In genomic region chr20:18590163-18590562, GRCh38 we compare ENCODE assay signal across 1 cellular context.
TF ChIP-seq lines count a peak whose summit lies in the region.

No MANE protein-coding gene starts in this region.

TF ChIP-seq in H1, 55 proteins besides CTCF, POLR2A, EP300 and RAD21:
- TF ChIP-seq NRF1 (IDR thresholded peaks at IDR 0.05; ENCODE audit: low read depth, low read length) (no peak), CHD1 (IDR thresholded peaks at IDR 0.05; ENCODE audit: low read depth, low read length) (no peak), SIRT6 (IDR thresholded peaks at IDR 0.05; ENCODE audit: low read length) (no peak), NANOG (IDR thresholded peaks at IDR 0.05; ENCODE audit: insufficient read depth, low read depth, low read length, poor library complexity, severe bottlenecking) (no peak), TBP (IDR thresholded peaks at IDR 0.05; ENCODE audit: low read depth, low read length) (no peak), SRF (IDR thresholded peaks at IDR 0.05; ENCODE audit: low read depth, low read length) (no peak), SIN3A (conservative IDR thresholded peaks at IDR 0.05 in 1 of 2, IDR thresholded peaks at IDR 0.05 in 1 of 2; ENCODE audit: low read depth in 1 of 2, low read length in 2 of 2) (no peak), EGR1 (IDR thresholded peaks at IDR 0.05; ENCODE audit: borderline replicate concordance, low read depth, low read length) (no peak), FOSL1 (IDR thresholded peaks at IDR 0.05; ENCODE audit: insufficient read depth, low read depth, low read length) (no peak), KDM1A (IDR thresholded peaks at IDR 0.05; ENCODE audit: borderline replicate concordance, low read length) (no peak), TAF7 (optimal IDR thresholded peaks at IDR 0.05; ENCODE audit: borderline replicate concordance, low read depth, low read length) (no peak), POU5F1 (IDR thresholded peaks at IDR 0.05; ENCODE audit: low read depth, low read length) (no peak), KDM4A (IDR thresholded peaks at IDR 0.05; ENCODE audit: low read depth, low read length, severe bottlenecking) (no peak), SAP30 (IDR thresholded peaks at IDR 0.05; ENCODE audit: insufficient read depth, insufficient replicate concordance, low read length) (no peak), ASH2L (IDR thresholded peaks at IDR 0.05; ENCODE audit: low read length) (no peak), E2F6 (IDR thresholded peaks at IDR 0.05) (no peak), TCF12 (IDR thresholded peaks at IDR 0.05; ENCODE audit: low read depth, low read length) (no peak), SIX5 (IDR thresholded peaks at IDR 0.05; ENCODE audit: low read depth, low read length) (no peak)
- TF ChIP-seq, protein P1, sequence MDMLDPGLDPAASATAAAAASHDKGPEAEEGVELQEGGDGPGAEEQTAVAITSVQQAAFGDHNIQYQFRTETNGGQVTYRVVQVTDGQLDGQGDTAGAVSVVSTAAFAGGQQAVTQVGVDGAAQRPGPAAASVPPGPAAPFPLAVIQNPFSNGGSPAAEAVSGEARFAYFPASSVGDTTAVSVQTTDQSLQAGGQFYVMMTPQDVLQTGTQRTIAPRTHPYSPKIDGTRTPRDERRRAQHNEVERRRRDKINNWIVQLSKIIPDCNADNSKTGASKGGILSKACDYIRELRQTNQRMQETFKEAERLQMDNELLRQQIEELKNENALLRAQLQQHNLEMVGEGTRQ (IDR thresholded peaks at IDR 0.05; ENCODE audit: low read length) = no peak
